Comparison of ENCODE assay signal across 22 cellular contexts in genomic region chr13:112828082-112828699, GRCh38.
DNase-seq lines count a peak whose midpoint lies in the region; ATAC-seq and TF ChIP-seq lines count a peak whose summit lies in the region.
"Had no signal": no experiment of that assay in that cellular context is flagged by ENCODE, and none has a peak within 500 bp of the region (broad histone marks: within the 10 kb centered on the region; RNA-seq: fewer than 3 reads in every experiment).

No MANE protein-coding gene starts in this region.

- TF ChIP-seq POLR2A in GM18505 (IDR thresholded peaks at IDR 0.05; ENCODE audit: borderline replicate concordance, extremely low read depth, insufficient read depth, insufficient read length), result no peak

- H3K4me3 ChIP-seq in lower lobe of right lung, result no peak overlapping the region
- H3K4me3 ChIP-seq: adrenal gland, pancreas, right lobe of liver, thyroid gland had no signal

- H3K4me1 ChIP-seq in lower lobe of right lung, result no peaks in the 10 kb centered on the region
- H3K4me1 ChIP-seq: adrenal gland, pancreas, right lobe of liver, thyroid gland had no signal

- DNase-seq in GM13977 (ENCODE audit: low spot score), result peak; percentile 76
- no peak for DNase-seq in lower lobe of right lung
- DNase-seq in NCI-H2227 treated with DMSO at 0.1 percent for 48 hours (lab: John Stamatoyannopoulos, UW), result no peak
- DNase-seq in NCI-H524 treated with DMSO at 0.1 percent for 48 hours (lab: John Stamatoyannopoulos, UW), result no peak
- DNase-seq: activated CD4-positive, alpha-beta T cell treated with anti-CD3 and anti-CD28 coated beads for 1 hour; activated CD8-positive, alpha-beta memory T cell treated with anti-CD3 and anti-CD28 coated beads, Interleukin-2, amount 10 ng/mL, durations not matched to agents 7 days and 5 days; adrenal gland; dermis blood vessel endothelial cell; foreskin melanocyte; KG1; naive thymus-derived CD4-positive, alpha-beta T cell; NCI-H187; NCI-H446; pancreas; right lobe of liver; RPMI8226; stimulated activated CD4-positive, alpha-beta T cell treated with anti-CD3 and anti-CD28 coated beads, Interleukin-15, amount 100 ng/mL, for 24 hours; T1000; thyroid gland had no signal

- no peaks in the 10 kb centered on the region for H3K9me3 ChIP-seq in lower lobe of right lung
- H3K9me3 ChIP-seq: adrenal gland, pancreas, right lobe of liver, thyroid gland had no signal

- H3K36me3 ChIP-seq in lower lobe of right lung, result peaks cover 83% of the 10 kb centered on the region

- TF ChIP-seq CTCF in GM13977 (IDR thresholded peaks at IDR 0.05; ENCODE audit: extremely low read depth, insufficient read depth, missing control alignments) (no peak), lower lobe of right lung (IDR thresholded peaks at IDR 0.05) (no peak)

- in situ Hi-C loops in GM13977 (cut with MboI; ENCODE audit: low pct_unique_long_range_greater_than_20kb, low sequenced_read_pairs, unreplicated experiment), result no loop called here

- no peaks in the 10 kb centered on the region for H3K27me3 ChIP-seq in lower lobe of right lung (ENCODE audit: low read depth)
- H3K27me3 ChIP-seq: adrenal gland, pancreas, right lobe of liver, thyroid gland had no signal

- ATAC-seq in GM21360 (IDR thresholded peaks at IDR 0.05; ENCODE audit: unreplicated experiment), result peak; percentile 87
- peak; percentile 61 for ATAC-seq in HG03442 (IDR thresholded peaks at IDR 0.05; ENCODE audit: unreplicated experiment)
- peak; percentile 6 to 8 for ATAC-seq in lower lobe of right lung
- no peak for ATAC-seq in GM18505 (IDR thresholded peaks at IDR 0.05; ENCODE audit: unreplicated experiment)
- ATAC-seq: activated CD8-positive, alpha-beta memory T cell treated with anti-CD3 and anti-CD28 coated beads, Interleukin-2, amount 10 ng/mL, durations not matched to agents 7 days and 5 days; naive thymus-derived CD4-positive, alpha-beta T cell; pancreas; right lobe of liver had no signal

- H3K27ac ChIP-seq in lower lobe of right lung, result no peak overlapping the region
- H3K27ac ChIP-seq: adrenal gland, pancreas, right lobe of liver, thyroid gland had no signal

- intact Hi-C loops in lower lobe of right lung (cut with DNase I), result no loop called here
